8 cellular contexts compared by ENCODE assay signal in genomic region chr12:124917135-124917840, GRCh38. TPM values are rescaled to one million over a fixed set of nuclear protein-coding genes. Genes with fewer than 3 reads are reported as not detected.
DNase-seq lines count a peak whose midpoint lies in the region; ATAC-seq, FAIRE-seq and TF ChIP-seq lines count a peak whose summit lies in the region.

No MANE protein-coding gene starts in this region.

- H3K4me2 ChIP-seq in GM12878 (ENCODE audit: control insufficient read depth, insufficient read depth) (peak overlapping the region; percentile 89), smooth muscle cell (peak overlapping the region; percentile 94)

- DNase-seq in SK-MEL-5 (ENCODE audit: low read depth, low spot score) (peak; percentile 100), GM12878 (ENCODE audit: low read depth, low spot score) (peak; percentile 98), smooth muscle cell (lab: John Stamatoyannopoulos, UW; ENCODE audit: unreplicated experiment) (no peak), amniotic stem cell (lab: John Stamatoyannopoulos, UW) (no peak), DMS153 treated with DMSO at 0.1 percent for 48 hours (lab: John Stamatoyannopoulos, UW; ENCODE audit: unreplicated experiment) (no peak)

- TF ChIP-seq CTCF in GM12878 (IDR thresholded peaks at IDR 0.05 in 2 of 3, conservative IDR thresholded peaks at IDR 0.05 in 1 of 3; ENCODE audit: control insufficient read depth in 2 of 3, extremely low read depth in 1 of 3, insufficient read depth in 1 of 3, low read depth in 3 of 3, low read length in 3 of 3) (no peak), smooth muscle cell (IDR thresholded peaks at IDR 0.05; ENCODE audit: borderline replicate concordance, insufficient read depth, poor library complexity, severe bottlenecking) (no peak)

- H2AFZ ChIP-seq in GM12878 (ENCODE audit: control insufficient read depth, low read depth, low read length): peak overlapping the region; percentile 25; the same call in 1 of the 2 replicates
- no peak overlapping the region for H2AFZ ChIP-seq in smooth muscle cell (ENCODE audit: low read depth)

- H3K27ac ChIP-seq in GM12878 (ENCODE audit: control insufficient read depth, insufficient read depth) (peak overlapping the region; percentile 100), iPS-18a (ENCODE audit: low read length) (peak overlapping the region; percentile 93), smooth muscle cell (ENCODE audit: low read depth) (peak overlapping the region; percentile 100)

- POLR2A ChIA-PET in GM12878 (lab: Charles Lee): interaction anchor here (0.5 to 16.4 kb wide), 11 partner anchors 8 to 143 kb away, joined by 3 to 346 read pairs (median 8); partner anchors contain the start of gene BRI3BP

- H3K9me3 ChIP-seq in GM12878 (replicated peaks; ENCODE audit: control insufficient read depth, insufficient read depth, low read length): no peaks in the 10 kb centered on the region; the same call in 2 of the 3 replicates
- H3K9me3 ChIP-seq in iPS-18a (ENCODE audit: control insufficient read depth, low read depth, low read length): no peaks in the 10 kb centered on the region
- H3K9me3 ChIP-seq in smooth muscle cell (replicated peaks; ENCODE audit: low read depth): no peaks in the 10 kb centered on the region

- TF ChIP-seq RAD21 in GM12878 (IDR thresholded peaks at IDR 0.05; ENCODE audit: insufficient read depth, low read depth, low read length): no peak

- intact Hi-C loops in GM12878 (cut with micrococcal nuclease; ENCODE audit: unreplicated experiment): loop anchor here (1.0 to 10.0 kb wide), 4 partner anchors 22 to 792 kb away; partner anchors contain the start of genes BRI3BP and NCOR2

- in situ Hi-C loops in SK-MEL-5 (cut with HindIII; ENCODE audit: low pct_unique_long_range_greater_than_20kb, low sequenced_read_pairs): no loop called here
- in situ Hi-C loops in GM12878 (cut with MboI): loop anchor here (25.0 kb wide), 1 partner anchor 1480 kb away; the partner anchor contains the start of gene RILPL2

- H3K4me1 ChIP-seq in GM12878 (ENCODE audit: control insufficient read depth, insufficient read depth, low read length) (peaks cover 35% of the 10 kb centered on the region), iPS-18a (ENCODE audit: control insufficient read depth, low read depth, low read length) (peaks cover 55% of the 10 kb centered on the region), smooth muscle cell (ENCODE audit: low read depth) (peaks cover 59% of the 10 kb centered on the region)

- RAD21 ChIA-PET in GM12878 (lab: Charles Lee; ENCODE audit: unreplicated experiment): interaction anchor here (0.7 to 12.1 kb wide), 9 partner anchors 10 to 460 kb away, joined by 3 to 246 read pairs (median 9); no protein-coding TSS in a partner anchor

- peak; percentile 54 for ATAC-seq in GM18498 (IDR thresholded peaks at IDR 0.05; ENCODE audit: unreplicated experiment)
- peak; percentile 46 for ATAC-seq in HG02884 (IDR thresholded peaks at IDR 0.05; ENCODE audit: unreplicated experiment)
- ATAC-seq in GM12878: peak; percentile 71

- FAIRE-seq in GM12878 (lab: Jason Lieb, UNC): no peak

- H3K4me3 ChIP-seq in GM12878: peak overlapping the region; percentile 97
- peak overlapping the region; percentile 99 for H3K4me3 ChIP-seq in iPS-18a (ENCODE audit: low read length)
- peak overlapping the region; percentile 95 for H3K4me3 ChIP-seq in smooth muscle cell

- WGBS in GM12878 (ENCODE audit: insufficient coverage, insufficient replicate concordance, low lambda C conversion rate, missing lambda C conversion rate): under 1% methylated on average over 19 of the region's 19 CpGs
- under 1% methylated on average over 17 of the region's 19 CpGs for WGBS in smooth muscle cell (ENCODE audit: low lambda C conversion rate)

- TF ChIP-seq EP300 in GM12878 (IDR thresholded peaks at IDR 0.05; ENCODE audit: borderline replicate concordance in 1 of 2, control insufficient read depth in 1 of 2, low read depth in 2 of 2, low read length in 2 of 2): peak; percentile 75 to 93

- H3K27me3 ChIP-seq in GM12878 (replicated peaks in 1 of 2; ENCODE audit: control insufficient read depth in 2 of 2, insufficient read depth in 2 of 2, low read length in 1 of 2) (no peaks in the 10 kb centered on the region), iPS-18a (ENCODE audit: control insufficient read depth, insufficient read depth, low read length) (no peaks in the 10 kb centered on the region), smooth muscle cell (ENCODE audit: low read depth) (no peaks in the 10 kb centered on the region)

- H3K36me3 ChIP-seq in GM12878 (ENCODE audit: control insufficient read depth in 2 of 2, insufficient read depth in 2 of 2, low read length in 1 of 2) (peaks cover 4 to 5% of the 10 kb centered on the region in 2 experiments), iPS-18a (ENCODE audit: control insufficient read depth, low read depth, low read length) (peaks cover 14% of the 10 kb centered on the region), smooth muscle cell (ENCODE audit: low read depth) (no peaks in the 10 kb centered on the region)

- CTCF ChIA-PET in GM12878 (lab: Yijun Ruan, JAX): interaction anchor here (0.9 to 21.3 kb wide), 8 partner anchors 11 to 143 kb away, joined by 3 to 523 read pairs (median 6); no protein-coding TSS in a partner anchor

- no TSS peak for BruUV-seq in GM12878 (replicated peaks; lab: Mats Ljungman, UMichigan)

- H4K20me1 ChIP-seq in GM12878 (ENCODE audit: control insufficient read depth, insufficient read depth) (peaks cover 5% of the 10 kb centered on the region; the same call in 1 of the 2 replicates), smooth muscle cell (ENCODE audit: low read depth) (peaks cover 21% of the 10 kb centered on the region)

- peaks cover 40% of the 10 kb centered on the region for H3F3A ChIP-seq in smooth muscle cell (ENCODE audit: low read depth)

- H3K79me2 ChIP-seq in GM12878 (ENCODE audit: control insufficient read depth, insufficient read depth, low read length): peaks cover 43% of the 10 kb centered on the region
- H3K79me2 ChIP-seq in smooth muscle cell (ENCODE audit: low read depth): peaks cover 26% of the 10 kb centered on the region

- peak; percentile 76 for TF ChIP-seq POLR2A in GM12878 (IDR thresholded peaks at IDR 0.05; ENCODE audit: low read depth, low read length)

- SMC1A ChIA-PET in GM12878 (lab: Charles Lee; ENCODE audit: uncharacterized antibody, unreplicated experiment): interaction anchor here (0.6 to 12.3 kb wide), 9 partner anchors 9 to 143 kb away, joined by 3 to 294 read pairs (median 16); partner anchors contain the start of gene BRI3BP

- H3K9ac ChIP-seq in GM12878 (ENCODE audit: control insufficient read depth, insufficient read depth, low read length) (peak overlapping the region; percentile 99), iPS-18a (ENCODE audit: low read length) (peak overlapping the region; percentile 74), smooth muscle cell (ENCODE audit: low read depth) (peak overlapping the region; percentile 100)

TF ChIP-seq in GM12878, 131 proteins besides CTCF, POLR2A, EP300 and RAD21 (continues in another document):
- peak; percentile 55 for TF ChIP-seq SMAD1 (IDR thresholded peaks at IDR 0.05; ENCODE audit: low read depth, partially characterized antibody)

RNA-seq across cellular contexts. Expression of gene UBC, which starts 2.8 kb away (rescaled TPM):
- total RNA-seq in SK-MEL-5 (2014; rRNA removed; shearing (Covaris generic)): 1,930 and 2,016 TPM in 2 replicates
- polyA plus RNA-seq in SK-MEL-5 (2015; cell fraction: cytosol; rRNA removed): 1,237 and 1,346 TPM in 2 replicates
- 572 and 599 TPM in 2 replicates for polyA plus RNA-seq in SK-MEL-5 (2015; cell fraction: nucleus; rRNA removed)
- 329 and 366 TPM in 2 replicates for total RNA-seq in GM12878 (2013; cell fraction: nucleolus; rRNA removed)
- 883 and 944 TPM in 2 replicates for total RNA-seq in GM12878 (2014; rRNA removed)
- 816 and 821 TPM in 2 replicates for total RNA-seq in GM12878 (2014; rRNA removed; fragmentation: Illumina TruSeq; extraction: Trizol)
- total RNA-seq in GM12878 (2021): 736 and 799 TPM in 2 replicates
- 1,550 TPM for polyA plus RNA-seq in GM12878 (2011; ENCODE audit: low read depth)
- 1,270 and 1,666 TPM in 2 replicates for polyA plus RNA-seq in GM12878 (2011; rRNA removed)
- polyA plus RNA-seq in GM12878 (2011; cell fraction: cytosol; rRNA removed): 1,638 and 1,774 TPM in 2 replicates
- 1,319 and 1,377 TPM in 2 replicates for polyA plus RNA-seq in GM12878 (2011; cell fraction: nucleus; rRNA removed)
- 962 and 1,441 TPM in 2 replicates for polyA plus RNA-seq in GM12878 (2012)
- polyA plus RNA-seq in GM12878 (2014; fragmentation: Illumina TruSeq; extraction: Trizol): 973 and 1,123 TPM in 2 replicates
- polyA plus RNA-seq in GM12878 (2014; fragmentation: Nextera tagmentation; extraction: Ambion mirVana): 1,000 to 10,000 TPM in 1 of 2 experiments, 100 to 1,000 TPM in 1; 785 to 1,214 TPM
- polyA plus RNA-seq in GM12878 (2014; rRNA removed): 610 and 653 TPM in 2 replicates
- polyA plus RNA-seq in GM12878 (2016; fragmentation: Nextera tagmentation; extraction: Ambion mirVana): 100 to 1,000 TPM; 866 to 909 TPM
- 980 and 1,147 TPM in 2 replicates for polyA minus RNA-seq in GM12878 (2011; rRNA and poly(A)+ RNA removed)
- 232 and 279 TPM in 2 replicates for polyA minus RNA-seq in GM12878 (2011; cell fraction: cytosol; rRNA and poly(A)+ RNA removed)
- 143 and 182 TPM in 2 replicates for polyA minus RNA-seq in GM12878 (2011; cell fraction: nucleus; rRNA and poly(A)+ RNA removed)
- 1,327 and 1,477 TPM in 2 replicates for total RNA-seq in smooth muscle cell
- polyA plus RNA-seq in smooth muscle cell: 1,322 and 1,339 TPM in 2 replicates

RNA-seq across cellular contexts. Expression of gene SCARB1, which starts 53.6 kb away (rescaled TPM):
- total RNA-seq in SK-MEL-5 (2014; rRNA removed; shearing (Covaris generic)): 184 and 193 TPM in 2 replicates
- polyA plus RNA-seq in SK-MEL-5 (2015; cell fraction: cytosol; rRNA removed): 980 and 1,065 TPM in 2 replicates
- 308 and 404 TPM in 2 replicates for polyA plus RNA-seq in SK-MEL-5 (2015; cell fraction: nucleus; rRNA removed)
- 359 and 403 TPM in 2 replicates for total RNA-seq in GM12878 (2013; cell fraction: nucleolus; rRNA removed)
- total RNA-seq in GM12878 (2014; rRNA removed) (46.5 and 51.4 TPM in 2 replicates), GM12878 (2014; rRNA removed; fragmentation: Illumina TruSeq; extraction: Trizol) (27.9 and 29.9 TPM in 2 replicates), GM12878 (2021) (102 and 104 TPM in 2 replicates), smooth muscle cell (4.5 and 6.8 TPM in 2 replicates)
- polyA plus RNA-seq in GM12878 (2011; ENCODE audit: low read depth): 27.3 TPM
- polyA plus RNA-seq in GM12878 (2011; rRNA removed) (50.6 and 89.3 TPM in 2 replicates), GM12878 (2014; fragmentation: Illumina TruSeq; extraction: Trizol) (66.0 and 78.8 TPM in 2 replicates), GM12878 (2014; fragmentation: Nextera tagmentation; extraction: Ambion mirVana) (1 to 10 TPM in 1 of 2 experiments, under 1 TPM in 1; 0.34 to 3.3 TPM), GM12878 (2014; rRNA removed) (81.4 and 89.5 TPM in 2 replicates), GM12878 (2016; fragmentation: Nextera tagmentation; extraction: Ambion mirVana) (10 to 100 TPM; 62.8 to 63.3 TPM), smooth muscle cell (10.1 and 16.9 TPM in 2 replicates)
- 131 and 137 TPM in 2 replicates for polyA plus RNA-seq in GM12878 (2011; cell fraction: cytosol; rRNA removed)
- polyA plus RNA-seq in GM12878 (2011; cell fraction: nucleus; rRNA removed): 542 and 556 TPM in 2 replicates
- 61.4 and 89.0 TPM in 2 replicates for polyA plus RNA-seq in GM12878 (2012)
- 89.0 and 116 TPM in 2 replicates for polyA minus RNA-seq in GM12878 (2011; rRNA and poly(A)+ RNA removed)
- polyA minus RNA-seq in GM12878 (2011; cell fraction: cytosol; rRNA and poly(A)+ RNA removed): 31.7 and 37.7 TPM in 2 replicates
- 70.1 and 83.4 TPM in 2 replicates for polyA minus RNA-seq in GM12878 (2011; cell fraction: nucleus; rRNA and poly(A)+ RNA removed)

Comparison
In these comparisons a context has a peak if more than half of its experiments do, and no peak if none do; other contexts are left out.
1. DNase-seq: peak in SK-MEL-5 (single experiment) and GM12878 (single experiment); none in smooth muscle cell (single experiment), amniotic stem cell (single experiment) and DMS153 treated with DMSO at 0.1 percent for 48 hours (single experiment).
2. Peak in every context shown above with its lines, with median percentiles within 50 percentile points of each other: ATAC-seq, H3K27ac ChIP-seq, H3K4me3 ChIP-seq and H3K9ac ChIP-seq.